Comparison of ENCODE assay signal across 1 cellular context in genomic region chr2:141186413-141187062, GRCh38.
TF ChIP-seq lines count a peak whose summit lies in the region.

No MANE protein-coding gene starts in this region.

TF ChIP-seq in SK-N-SH, 30 proteins besides CTCF, POLR2A, EP300 and RAD21 (continued from another document):
- no peak for TF ChIP-seq ZBTB33 (IDR thresholded peaks at IDR 0.05; ENCODE audit: borderline replicate concordance, low read depth)
- no peak for TF ChIP-seq FOXM1 (IDR thresholded peaks at IDR 0.05; ENCODE audit: low read depth)
